8 cellular contexts compared by ENCODE assay signal in genomic region chr2:201182650-201183372, GRCh38. TPM values are rescaled to one million over a fixed set of nuclear protein-coding genes. Genes with fewer than 3 reads are reported as not detected.
DNase-seq lines count a peak whose midpoint lies in the region; ATAC-seq and TF ChIP-seq lines count a peak whose summit lies in the region.

Gene CASP10, plus strand, starts transcription at chr2:201183141. Its CDS starts 2,637 bp downstream, at chr2:201185778.

- intact Hi-C loops in heart left ventricle (cut with DNase I) = loop anchor here in 6 of 10 donors (1.0 to 5.0 kb wide), 3 partner anchors 49 to 50 kb away; no protein-coding TSS in a partner anchor

- H3K79me2 ChIP-seq in GM23248 (ENCODE audit: insufficient read depth) (peaks cover 10% of the 10 kb centered on the region), KMS-11 (ENCODE audit: insufficient read depth, low read depth) (peaks cover 49% of the 10 kb centered on the region)

- peak within 1 kb of the TSS; percentile 88 for H3K27ac Mint-ChIP-seq in activated CD8-positive, alpha-beta memory T cell treated with anti-CD3 and anti-CD28 coated beads, Interleukin-2, amount 10 ng/mL, durations not matched to agents 7 days and 5 days
- peak within 1 kb of the TSS; percentile 89 for H3K27ac Mint-ChIP-seq in activated CD4-positive, alpha-beta T cell treated with anti-CD3 and anti-CD28 coated beads, Interleukin-2, amount 10 ng/mL, durations not matched to agents 7 days and 5 days

- CTCF ChIA-PET in activated CD8-positive, alpha-beta memory T cell treated with anti-CD3 and anti-CD28 coated beads, Interleukin-2, amount 10 ng/mL, durations not matched to agents 7 days and 5 days (lab: Charles Lee) = interaction anchor here (0.8 to 3.7 kb wide), 33 partner anchors 9 to 294 kb away, joined by 3 to 166 read pairs (median 5); partner anchors contain the start of genes CASP8, NIF3L1, ORC2 and PPIL3
- CTCF ChIA-PET in activated CD4-positive, alpha-beta T cell treated with anti-CD3 and anti-CD28 coated beads, Interleukin-2, amount 10 ng/mL, durations not matched to agents 7 days and 5 days (lab: Charles Lee) = interaction anchor here (0.5 to 3.0 kb wide), 21 partner anchors 8 to 811 kb away, joined by 3 to 46 read pairs (median 4); partner anchors contain the start of genes NIF3L1 and PPIL3

- in situ Hi-C loops in GM23248 (cut with MboI) = no loop called here

- peaks cover 34% of the 10 kb centered on the region for H3K36me3 Mint-ChIP-seq in activated CD8-positive, alpha-beta memory T cell treated with anti-CD3 and anti-CD28 coated beads, Interleukin-2, amount 10 ng/mL, durations not matched to agents 7 days and 5 days
- H3K36me3 Mint-ChIP-seq in activated CD4-positive, alpha-beta T cell treated with anti-CD3 and anti-CD28 coated beads, Interleukin-2, amount 10 ng/mL, durations not matched to agents 7 days and 5 days (ENCODE audit: low read depth) = peaks cover 40% of the 10 kb centered on the region

- no peaks in the 10 kb centered on the region for H3K9me2 ChIP-seq in GM23248 (ENCODE audit: insufficient read depth)

- peak; percentile 82 for ATAC-seq in activated CD8-positive, alpha-beta memory T cell treated with anti-CD3 and anti-CD28 coated beads, Interleukin-2, amount 10 ng/mL, durations not matched to agents 7 days and 5 days
- ATAC-seq in heart left ventricle = peak; percentile 52 to 88 (median 74)

- H3K27me3 ChIP-seq in GM23248 (replicated peaks; ENCODE audit: insufficient read depth) = no peaks in the 10 kb centered on the region
- H3K27me3 ChIP-seq in KMS-11 (ENCODE audit: insufficient read depth, low read depth) = no peaks in the 10 kb centered on the region
- no peaks in the 10 kb centered on the region for H3K27me3 ChIP-seq in heart left ventricle

- H4K20me1 ChIP-seq in GM23248 (ENCODE audit: insufficient read depth) (no peaks in the 10 kb centered on the region), KMS-11 (ENCODE audit: insufficient read depth) (no peaks in the 10 kb centered on the region)

- peak within 1 kb of the TSS; percentile 83 for H3K4me2 ChIP-seq in GM23248 (ENCODE audit: unreplicated experiment)
- H3K4me2 ChIP-seq in KMS-11 = peak within 1 kb of the TSS; percentile 79

- H3K36me3 ChIP-seq in GM23248 (ENCODE audit: low read depth) (no peaks in the 10 kb centered on the region), KMS-11 (ENCODE audit: insufficient read depth) (no peaks in the 10 kb centered on the region), heart left ventricle (peaks cover 0 to 19% (median 3%) of the 10 kb centered on the region in 9 donors)

- WGBS in GM23248 (ENCODE audit: low coverage in 1 of 2, low lambda C conversion rate in 2 of 2, missing lambda C conversion rate in 2 of 2), 2 experiments = 47 to 48% methylated on average over 11 of the region's 11 CpGs
- WGBS in heart left ventricle, 4 donors = 46 to 56% (median 47%) methylated on average over 11 of the region's 11 CpGs

- peak within 1 kb of the TSS; percentile 90 for H2AFZ ChIP-seq in GM23248
- H2AFZ ChIP-seq in KMS-11 (ENCODE audit: low read depth) = peak within 1 kb of the TSS; percentile 94

- TF ChIP-seq CTCF in KMS-11 (conservative IDR thresholded peaks at IDR 0.05; ENCODE audit: low read depth, low read length) = peak; percentile 70
- TF ChIP-seq CTCF in heart left ventricle (IDR thresholded peaks at IDR 0.05) = peak in 11 of 12 donors; percentile 2 to 69 (median 53)

- H3K9me3 ChIP-seq in GM23248 (ENCODE audit: low read depth) = no peaks in the 10 kb centered on the region
- no peaks in the 10 kb centered on the region for H3K9me3 ChIP-seq in heart left ventricle

- H3K4me1 Mint-ChIP-seq in activated CD8-positive, alpha-beta memory T cell treated with anti-CD3 and anti-CD28 coated beads, Interleukin-2, amount 10 ng/mL, durations not matched to agents 7 days and 5 days = peaks cover 55% of the 10 kb centered on the region
- peaks cover 40% of the 10 kb centered on the region for H3K4me1 Mint-ChIP-seq in activated CD4-positive, alpha-beta T cell treated with anti-CD3 and anti-CD28 coated beads, Interleukin-2, amount 10 ng/mL, durations not matched to agents 7 days and 5 days

- H3K4me1 ChIP-seq in GM23248 (ENCODE audit: insufficient read depth) = peaks cover 13% of the 10 kb centered on the region
- H3K4me1 ChIP-seq in KMS-11 (ENCODE audit: low read depth, poor library complexity, severe bottlenecking) = peaks cover 36% of the 10 kb centered on the region
- H3K4me1 ChIP-seq in heart left ventricle = peaks cover 0 to 49% (median 1%) of the 10 kb centered on the region in 12 donors

- peak within 1 kb of the TSS; percentile 40 for H3K27ac ChIP-seq in GM23248
- H3K27ac ChIP-seq in KMS-11 = peak within 1 kb of the TSS; percentile 74
- peak within 1 kb of the TSS; percentile 33 to 92 (median 74) for H3K27ac ChIP-seq in heart left ventricle

- peak; percentile 48 for DNase-seq in activated CD8-positive, alpha-beta memory T cell treated with anti-CD3 and anti-CD28 coated beads, Interleukin-2, amount 10 ng/mL, durations not matched to agents 7 days and 5 days
- DNase-seq in activated CD8-positive, alpha-beta memory T cell treated with anti-CD3 and anti-CD28 coated beads for 24 hours = no peak
- DNase-seq in GM23248 (peak; percentile 82), heart left ventricle (peak in 1 of 5 donors; percentile 23), renal cortical epithelial cell (ENCODE audit: low read depth) (peak; percentile 94), islet precursor cell (no peak)
- DNase-seq in activated CD4-positive, alpha-beta T cell treated with anti-CD3 and anti-CD28 coated beads, Interleukin-2, amount 10 ng/mL, durations not matched to agents 7 days and 5 days = peak; percentile 50

- no peaks in the 10 kb centered on the region for H3F3A ChIP-seq in GM23248 (ENCODE audit: insufficient read depth)

- no peaks in the 10 kb centered on the region for H3K9me3 Mint-ChIP-seq in activated CD8-positive, alpha-beta memory T cell treated with anti-CD3 and anti-CD28 coated beads, Interleukin-2, amount 10 ng/mL, durations not matched to agents 7 days and 5 days (ENCODE audit: low read depth)
- peaks cover 5% of the 10 kb centered on the region for H3K9me3 Mint-ChIP-seq in activated CD4-positive, alpha-beta T cell treated with anti-CD3 and anti-CD28 coated beads, Interleukin-2, amount 10 ng/mL, durations not matched to agents 7 days and 5 days

- POLR2A ChIA-PET in activated CD4-positive, alpha-beta T cell treated with anti-CD3 and anti-CD28 coated beads, Interleukin-2, amount 10 ng/mL, durations not matched to agents 7 days and 5 days (lab: Charles Lee) = interaction anchor here (0.6 to 1.2 kb wide), 6 partner anchors 9 to 268 kb away, joined by 3 to 12 read pairs (median 4); no protein-coding TSS in a partner anchor

- no peaks in the 10 kb centered on the region for H3K27me3 Mint-ChIP-seq in activated CD8-positive, alpha-beta memory T cell treated with anti-CD3 and anti-CD28 coated beads, Interleukin-2, amount 10 ng/mL, durations not matched to agents 7 days and 5 days
- no peaks in the 10 kb centered on the region for H3K27me3 Mint-ChIP-seq in activated CD4-positive, alpha-beta T cell treated with anti-CD3 and anti-CD28 coated beads, Interleukin-2, amount 10 ng/mL, durations not matched to agents 7 days and 5 days

- H3K4me3 Mint-ChIP-seq in activated CD8-positive, alpha-beta memory T cell treated with anti-CD3 and anti-CD28 coated beads, Interleukin-2, amount 10 ng/mL, durations not matched to agents 7 days and 5 days = peak within 1 kb of the TSS; percentile 94
- H3K4me3 Mint-ChIP-seq in activated CD4-positive, alpha-beta T cell treated with anti-CD3 and anti-CD28 coated beads, Interleukin-2, amount 10 ng/mL, durations not matched to agents 7 days and 5 days = peak within 1 kb of the TSS; percentile 90

- peak in 1 of 2 donors; percentile 42 for TF ChIP-seq POLR2A in heart left ventricle (IDR thresholded peaks at IDR 0.05)

- H3K9ac ChIP-seq in GM23248 (peak within 1 kb of the TSS; percentile 73), KMS-11 (peak within 1 kb of the TSS; percentile 75)

- H3K4me3 ChIP-seq in GM23248 = peak within 1 kb of the TSS; percentile 73
- peak within 1 kb of the TSS; percentile 41 for H3K4me3 ChIP-seq in KMS-11 (IDR thresholded peaks at IDR 0.05; ENCODE audit: insufficient read depth, low read depth, low read length)
- peak within 1 kb of the TSS; percentile 12 to 73 (median 61) for H3K4me3 ChIP-seq in heart left ventricle

RNA-seq across cellular contexts. Expression of gene CASP10, which starts in this region (rescaled TPM):
- 10 to 100 TPM; 26.6 to 37.4 TPM for total RNA-seq in activated CD8-positive, alpha-beta memory T cell treated with anti-CD3 and anti-CD28 coated beads, Interleukin-2, amount 10 ng/mL, durations not matched to agents 7 days and 5 days
- 5.1 and 5.2 TPM in 2 replicates for total RNA-seq in GM23248 (2014; rRNA removed; shearing (Covaris generic))
- 2.8 and 2.9 TPM in 2 replicates for polyA plus RNA-seq in GM23248 (2016; fragmentation: Nextera tagmentation; extraction: Ambion mirVana)
- 10 to 100 TPM; 45.0 to 49.6 TPM for total RNA-seq in activated CD4-positive, alpha-beta T cell treated with anti-CD3 and anti-CD28 coated beads, Interleukin-2, amount 10 ng/mL, durations not matched to agents 7 days and 5 days
- total RNA-seq in heart left ventricle = 10 to 100 TPM in 2 of 9 donors, 1 to 10 TPM in 7; 4.3 to 24.0 (median 5.8) TPM
- polyA plus RNA-seq in heart left ventricle = 1 to 10 TPM; 2.8 to 3.5 TPM
- total RNA-seq in renal cortical epithelial cell = 10.6 and 24.1 TPM in 2 replicates

Comparison
In these comparisons a context has a peak if more than half of its experiments do, and no peak if none do; other contexts are left out.
1. DNase-seq: peak in activated CD8-positive, alpha-beta memory T cell treated with anti-CD3 and anti-CD28 coated beads, Interleukin-2, amount 10 ng/mL, durations not matched to agents 7 days and 5 days (single experiment), GM23248 (single experiment), activated CD4-positive, alpha-beta T cell treated with anti-CD3 and anti-CD28 coated beads, Interleukin-2, amount 10 ng/mL, durations not matched to agents 7 days and 5 days (single experiment) and renal cortical epithelial cell (single experiment); none in activated CD8-positive, alpha-beta memory T cell treated with anti-CD3 and anti-CD28 coated beads for 24 hours (single experiment) and islet precursor cell (single experiment).
2. Peak in every context shown above with its lines, with median percentiles within 50 percentile points of each other: H3K27ac ChIP-seq and H3K4me3 ChIP-seq.